2 cellular contexts compared by ENCODE assay signal in genomic region chrX:73563740-73564073, GRCh38.
TF ChIP-seq lines count a peak whose summit lies in the region.

No MANE protein-coding gene starts in this region.

TF ChIP-seq in IMR-90, 13 proteins besides CTCF, POLR2A, EP300 and RAD21:
- no peak for TF ChIP-seq NFE2L2 (IDR thresholded peaks at IDR 0.05; ENCODE audit: low read depth, low read length)
- no peak for TF ChIP-seq MXI1 (IDR thresholded peaks at IDR 0.05; ENCODE audit: borderline replicate concordance, low read depth, low read length)
- no peak for TF ChIP-seq ELK1 (IDR thresholded peaks at IDR 0.05; ENCODE audit: borderline replicate concordance, low read depth, low read length)
- no peak for TF ChIP-seq MAFK (IDR thresholded peaks at IDR 0.05; ENCODE audit: low read depth, low read length)
- no peak for TF ChIP-seq MAZ (IDR thresholded peaks at IDR 0.05; ENCODE audit: borderline replicate concordance, low read depth, low read length)
- TF ChIP-seq SMC3 (IDR thresholded peaks at IDR 0.05; ENCODE audit: low read depth, low read length) = no peak
- no peak for TF ChIP-seq FOS (IDR thresholded peaks at IDR 0.05; ENCODE audit: low read depth, low read length)
- TF ChIP-seq CEBPB (IDR thresholded peaks at IDR 0.05; ENCODE audit: low read depth, low read length) = no peak
- no peak for TF ChIP-seq RCOR1 (IDR thresholded peaks at IDR 0.05; ENCODE audit: insufficient replicate concordance, low read length)
- no peak for TF ChIP-seq CHD1 (IDR thresholded peaks at IDR 0.05; ENCODE audit: low read depth, low read length)
- no peak for TF ChIP-seq BHLHE40 (IDR thresholded peaks at IDR 0.05; ENCODE audit: low read depth, low read length)
- no peak for TF ChIP-seq RFX5 (IDR thresholded peaks at IDR 0.05; ENCODE audit: low read depth, low read length)
- TF ChIP-seq USF2 (IDR thresholded peaks at IDR 0.05; ENCODE audit: low read depth, low read length) = no peak

TF ChIP-seq in GM12878, 131 proteins besides CTCF, POLR2A, EP300 and RAD21 (continued from another document):
- no peak for TF ChIP-seq NFYA (IDR thresholded peaks at IDR 0.05; ENCODE audit: borderline replicate concordance, low read depth, low read length)
- TF ChIP-seq RBBP5 (conservative IDR thresholded peaks at IDR 0.05) = no peak
- TF ChIP-seq TCF12 (IDR thresholded peaks at IDR 0.05; ENCODE audit: low read depth, low read length) = no peak
- TF ChIP-seq EGR1 (IDR thresholded peaks at IDR 0.05; ENCODE audit: borderline replicate concordance in 1 of 2, low read depth in 2 of 2, low read length in 2 of 2) = no peak
- no peak for TF ChIP-seq SPI1 (IDR thresholded peaks at IDR 0.05; ENCODE audit: borderline replicate concordance, insufficient read depth, low read depth, low read length)
- TF ChIP-seq NRF1 (conservative IDR thresholded peaks at IDR 0.05; ENCODE audit: low read depth, low read length) = no peak
- TF ChIP-seq MEF2B (IDR thresholded peaks at IDR 0.05; ENCODE audit: partially characterized antibody, poor library complexity, severe bottlenecking) = no peak
- no peak for TF ChIP-seq CEBPZ (IDR thresholded peaks at IDR 0.05; ENCODE audit: low read depth, low read length)
- no peak for TF ChIP-seq HSF1 (IDR thresholded peaks at IDR 0.05; ENCODE audit: low read depth, low read length)
